ENCODE assay signal across 1 cellular context in the genomic region with DNA sequence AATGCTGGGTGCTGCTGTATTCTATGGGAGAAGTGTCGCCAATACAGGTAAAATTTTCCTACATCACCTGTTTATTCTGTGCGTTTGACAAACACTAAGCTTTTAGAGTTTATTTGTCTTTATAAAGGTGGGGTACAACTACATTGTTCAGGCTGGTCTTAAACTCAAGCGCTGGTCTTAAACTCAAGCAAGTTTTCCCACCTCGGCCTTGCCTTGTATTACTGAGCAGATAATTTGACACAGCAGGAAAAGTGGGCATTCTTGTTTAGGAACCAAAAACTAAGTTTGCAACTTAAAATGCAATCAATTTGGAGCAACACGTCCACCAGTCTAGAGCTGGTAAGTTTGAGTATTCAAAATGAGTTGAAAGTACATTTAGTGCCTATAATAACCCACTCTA.
TF ChIP-seq lines count a peak whose summit lies in the region.

No MANE protein-coding gene starts in this region.

TF ChIP-seq in GM12878, 131 proteins besides CTCF, POLR2A, EP300 and RAD21:
- TF ChIP-seq BACH1 (IDR thresholded peaks at IDR 0.05; ENCODE audit: borderline replicate concordance) (0 out of 2 replicates have a peak, but pooled peaks have one; percentile 46), PML (IDR thresholded peaks at IDR 0.05; ENCODE audit: low read length) (0 out of 2 replicates have a peak, but pooled peaks have one; percentile 24), ZBTB40 (IDR thresholded peaks at IDR 0.05; ENCODE audit: borderline replicate concordance) (0 out of 2 replicates have a peak, but pooled peaks have one; percentile 3), MTA3 (IDR thresholded peaks at IDR 0.05; ENCODE audit: borderline replicate concordance, low read length) (peak; percentile 29; the same call in 1 of the 2 replicates)
